Comparison of ENCODE assay signal across 16 cellular contexts in genomic region chr12:49279706-49280159, GRCh38. TPM values are rescaled to one million over a fixed set of nuclear protein-coding genes. Genes with fewer than 3 reads are reported as not detected.
A peak's percentile ranks its signal among the peaks of the same experiment; 100 is the strongest.
DNase-seq lines count a peak whose midpoint lies in the region; ATAC-seq, FAIRE-seq and TF ChIP-seq lines count a peak whose summit lies in the region.
"Had no signal": no experiment of that assay in that cellular context is flagged by ENCODE, and none has a peak within 500 bp of the region (broad histone marks: within the 10 kb centered on the region; RNA-seq: fewer than 3 reads in every experiment).

No MANE protein-coding gene starts in this region.

- H2AFZ ChIP-seq in DND-41 (ENCODE audit: low read depth, low read length), result peak overlapping the region; percentile 14; the same call in 1 of the 2 replicates
- H2AFZ ChIP-seq in neural cell (ENCODE audit: low read depth, low read length), result no peak overlapping the region

- no peaks in the 10 kb centered on the region for H3F3A ChIP-seq in neural cell (ENCODE audit: insufficient read depth, low read length, poor library complexity, severe bottlenecking)

- no peak for FAIRE-seq in bronchial epithelial cell (lab: Jason Lieb, UNC)
- FAIRE-seq: endometrium, HTR-8/SVneo had no signal

- no peak overlapping the region for H3K9ac ChIP-seq in DND-41 (ENCODE audit: low read depth, low read length)
- H3K9ac ChIP-seq in neural cell (ENCODE audit: low read length), result no peak overlapping the region

- H3K4me3 ChIP-seq in DND-41 (ENCODE audit: low read depth in 1 of 2, low read length in 2 of 2), result no peak overlapping the region
- no peak overlapping the region for H3K4me3 ChIP-seq in bronchial epithelial cell (ENCODE audit: low read depth, low read length)
- H3K4me3 ChIP-seq in neural cell (ENCODE audit: low read length), result no peak overlapping the region
- no peak overlapping the region for H3K4me3 ChIP-seq in WERI-Rb-1 (ENCODE audit: low read depth, low read length)

- H3K27ac ChIP-seq in DND-41 (ENCODE audit: low read length) (no peak overlapping the region), neural cell (ENCODE audit: low read length) (peak overlapping the region; percentile 40), WERI-Rb-1 (no peak overlapping the region; the same call in 1 of the 2 replicates)

- no peak for TF ChIP-seq CTCF in DND-41 (IDR thresholded peaks at IDR 0.05; ENCODE audit: borderline replicate concordance, extremely low read depth, low read length, poor library complexity, severe bottlenecking)
- no peak for TF ChIP-seq CTCF in bronchial epithelial cell (IDR thresholded peaks at IDR 0.05; ENCODE audit: insufficient read depth, low read length, severe bottlenecking)
- no peak for TF ChIP-seq CTCF in neural cell (IDR thresholded peaks at IDR 0.05; ENCODE audit: poor library complexity, severe bottlenecking)
- TF ChIP-seq CTCF in WERI-Rb-1 (IDR thresholded peaks at IDR 0.05; ENCODE audit: low read depth, low read length), result no peak

- H3K9me3 ChIP-seq in DND-41 (ENCODE audit: insufficient read depth, low read length, severe bottlenecking) (no peaks in the 10 kb centered on the region), neural cell (ENCODE audit: low read length) (no peaks in the 10 kb centered on the region), WERI-Rb-1 (ENCODE audit: severe bottlenecking) (no peaks in the 10 kb centered on the region)

- no peak for ATAC-seq in DND-41 (ENCODE audit: insufficient read depth, low read depth)
- ATAC-seq in HG02798 (IDR thresholded peaks at IDR 0.05; ENCODE audit: poor library complexity, unreplicated experiment), result no peak
- ATAC-seq: stimulated activated effector memory CD8-positive, alpha-beta T cell treated with anti-CD3 and anti-CD28 coated beads, Interleukin-12 subunit alpha, Interleukin-12 subunit beta, amount 100 ng/mL, for 72 hours had no signal

- no peaks in the 10 kb centered on the region for H3K9me2 ChIP-seq in neural cell (ENCODE audit: insufficient read depth, low read length)

- TF ChIP-seq RAD21 in neural cell (conservative IDR thresholded peaks at IDR 0.05), result no peak

- H4K20me1 ChIP-seq in DND-41 (ENCODE audit: insufficient read depth, low read length) (0 out of 2 replicates have a peak, but pooled peaks cover 4% of the 10 kb centered on the region), neural cell (ENCODE audit: insufficient read depth) (no peaks in the 10 kb centered on the region)

- DNase-seq in DND-41 (no peak), NCI-H2029 (lab: John Stamatoyannopoulos, UW) (peak; percentile 90), bronchial epithelial cell (ENCODE audit: low read depth) (peak; percentile 39), pons (ENCODE audit: low spot score) (no peak), HT-29 (ENCODE audit: low spot score) (no peak), WERI-Rb-1 (no peak)
- DNase-seq: amniotic stem cell; hippocampal formation; NCI-H510A treated with DMSO at 0.1 percent for 48 hours; stimulated activated CD4-positive, alpha-beta T cell treated with anti-CD3 and anti-CD28 coated beads, Interleukin-15, amount 100 ng/mL, for 24 hours; T-helper 2 cell had no signal

- no peaks in the 10 kb centered on the region for H3K79me2 ChIP-seq in DND-41 (ENCODE audit: insufficient read depth, low read length)
- H3K79me2 ChIP-seq in neural cell (replicated peaks; ENCODE audit: insufficient read depth, low read length), result no peaks in the 10 kb centered on the region

- H3K27me3 ChIP-seq in DND-41 (ENCODE audit: insufficient read depth, low read length, poor library complexity) (peaks cover 11% of the 10 kb centered on the region), bronchial epithelial cell (ENCODE audit: control insufficient read depth, insufficient read depth, low read length) (no peaks in the 10 kb centered on the region), neural cell (ENCODE audit: insufficient read depth, low read depth, low read length) (no peaks in the 10 kb centered on the region), WERI-Rb-1 (ENCODE audit: insufficient read depth, low read depth, severe bottlenecking) (no peaks in the 10 kb centered on the region)

- peak; percentile 40 for TF ChIP-seq EP300 in neural cell (conservative IDR thresholded peaks at IDR 0.05; ENCODE audit: poor library complexity, severe bottlenecking)

- H3K36me3 ChIP-seq in DND-41 (ENCODE audit: insufficient read depth, low read length) (no peaks in the 10 kb centered on the region), bronchial epithelial cell (ENCODE audit: control insufficient read depth, insufficient read depth, low read length) (no peaks in the 10 kb centered on the region), neural cell (ENCODE audit: insufficient read depth, low read length) (no peaks in the 10 kb centered on the region), WERI-Rb-1 (no peaks in the 10 kb centered on the region)

- H3K4me2 ChIP-seq in DND-41 (ENCODE audit: insufficient read depth, low read length) (no peak overlapping the region), neural cell (ENCODE audit: low read length) (no peak overlapping the region)

- H3K4me1 ChIP-seq in DND-41 (ENCODE audit: insufficient read depth, low read length), result no peaks in the 10 kb centered on the region

TF ChIP-seq in neural cell, 6 proteins besides CTCF, POLR2A, EP300 and RAD21:
- TF ChIP-seq TAF1 (IDR thresholded peaks at IDR 0.05; ENCODE audit: low read depth) (no peak), POLR2AphosphoS5 (IDR thresholded peaks at IDR 0.05) (peak; percentile 35)

RNA-seq across cellular contexts. Expression of gene TUBA1C, which starts 14.9 kb away (rescaled TPM):
- 196 and 466 TPM in 2 replicates for total RNA-seq in bronchial epithelial cell
- 56.2 and 63.0 TPM in 2 replicates for polyA plus RNA-seq in neural cell
- 26.5 and 29.0 TPM in 2 replicates for polyA minus RNA-seq in neural cell
- total RNA-seq in HT-29 (2014; rRNA removed; shearing (Covaris generic)), result 978 and 1,044 TPM in 2 replicates

RNA-seq across cellular contexts. Expression of gene PRPH, which starts 15.2 kb away (rescaled TPM):
- 0.26 and 0.51 TPM in 2 replicates for total RNA-seq in bronchial epithelial cell
- not detected in 2 replicates for polyA plus RNA-seq in neural cell
- not detected in 2 replicates for polyA minus RNA-seq in neural cell
- total RNA-seq in HT-29 (2014; rRNA removed; shearing (Covaris generic)), result not detected in 2 replicates

RNA-seq across cellular contexts. Expression of gene TROAP, which starts 43.3 kb away (rescaled TPM):
- 2.6 and 5.2 TPM in 2 replicates for total RNA-seq in bronchial epithelial cell
- polyA plus RNA-seq in neural cell, result 0.26 and 1.3 TPM in 2 replicates
- polyA minus RNA-seq in neural cell, result 1.9 TPM in 1 of 2 replicates, not detected in the other
- total RNA-seq in HT-29 (2014; rRNA removed; shearing (Covaris generic)), result 65.3 and 71.4 TPM in 2 replicates

RNA-seq across cellular contexts. Expression of gene C1QL4, which starts 57.3 kb away (rescaled TPM):
- total RNA-seq in bronchial epithelial cell, result 0.13 TPM in 1 of 2 replicates, not detected in the other
- polyA plus RNA-seq in neural cell, result 13.7 and 15.4 TPM in 2 replicates
- 7.4 and 8.0 TPM in 2 replicates for polyA minus RNA-seq in neural cell
- total RNA-seq in HT-29 (2014; rRNA removed; shearing (Covaris generic)), result not detected in 2 replicates

Comparison
In these comparisons a context has a peak if more than half of its experiments do, and no peak if none do; other contexts are left out.
1. DNase-seq: peak in NCI-H2029 (single experiment) and bronchial epithelial cell (single experiment); none in DND-41 (single experiment), pons (single experiment), HT-29 (single experiment) and WERI-Rb-1 (single experiment).
2. RNA of gene TROAP, which starts 43.3 kb away (total RNA-seq): 65.3 to 71.4 TPM in HT-29; 2.6 to 5.2 TPM in bronchial epithelial cell; every median in the first group is over 10 times any median in the second.